8 cellular contexts compared by ENCODE assay signal in genomic region chr11:119741369-119742262, GRCh38. TPM values are rescaled to one million over a fixed set of nuclear protein-coding genes. Genes with fewer than 3 reads are reported as not detected.
DNase-seq lines count a peak whose midpoint lies in the region; ATAC-seq, FAIRE-seq and TF ChIP-seq lines count a peak whose summit lies in the region.

No MANE protein-coding gene starts in this region.

- H3K4me3 Mint-ChIP-seq in CD4-positive, CD25-positive, alpha-beta regulatory T cell, result peak overlapping the region in 1 of 4 donors; percentile 41
- no peak overlapping the region for H3K4me3 Mint-ChIP-seq in activated CD4-positive, alpha-beta T cell treated with anti-CD3 and anti-CD28 coated beads for 36 hours

- no peak overlapping the region for H3K9ac ChIP-seq in HepG2 (ENCODE audit: insufficient read depth, low read depth, low read length)

- no peak for TF ChIP-seq POLR2A in HepG2 (IDR thresholded peaks at IDR 0.05; ENCODE audit: insufficient read depth in 1 of 2, low read depth in 2 of 2, low read length in 2 of 2)

- no peak overlapping the region for H2AFZ ChIP-seq in HepG2 (ENCODE audit: low read length)

- BruUV-seq in HepG2 (replicated peaks; lab: Mats Ljungman, UMichigan), result no TSS peak

- peaks cover 0 to 13% (median 3%) of the 10 kb centered on the region in 4 donors for H3K4me1 Mint-ChIP-seq in CD4-positive, CD25-positive, alpha-beta regulatory T cell
- peaks cover 10% of the 10 kb centered on the region for H3K4me1 Mint-ChIP-seq in activated CD4-positive, alpha-beta T cell treated with anti-CD3 and anti-CD28 coated beads for 36 hours

- no peaks in the 10 kb centered on the region for H3K9me3 ChIP-seq in CD4-positive, CD25-positive, alpha-beta regulatory T cell (ENCODE audit: control insufficient read depth in 2 of 2, low read length in 2 of 2)
- H3K9me3 ChIP-seq in HepG2 (ENCODE audit: low read length), result no peaks in the 10 kb centered on the region
- H3K9me3 ChIP-seq in SJCRH30 (replicated peaks), result no peaks in the 10 kb centered on the region

- H3K4me3 ChIP-seq in CD4-positive, CD25-positive, alpha-beta regulatory T cell (ENCODE audit: low read depth, low read length), result no peak overlapping the region
- H3K4me3 ChIP-seq in HepG2 (replicated peaks in 1 of 3; ENCODE audit: insufficient read depth in 1 of 3, low read depth in 2 of 3, low read length in 3 of 3) (peak overlapping the region in 2 of 3 experiments; percentile 33 to 61; a peak in 4 of 6 replicates), SJCRH30 (no peak overlapping the region)

- H3K27ac ChIP-seq in CD4-positive, CD25-positive, alpha-beta regulatory T cell (ENCODE audit: insufficient read depth, low read length, poor library complexity, severe bottlenecking), result no peak overlapping the region
- H3K27ac ChIP-seq in HepG2 (ENCODE audit: extremely low read length, insufficient read depth, low read length), result no peak overlapping the region
- no peak overlapping the region for H3K27ac ChIP-seq in SJCRH30

- CTCF ChIA-PET in activated CD4-positive, alpha-beta T cell treated with anti-CD3 and anti-CD28 coated beads for 36 hours (lab: Charles Lee), result interaction anchor here (0.5 to 1.4 kb wide), 5 partner anchors 9 to 1150 kb away, joined by 3 to 7 read pairs (median 3); partner anchors contain the start of gene NECTIN1
- CTCF ChIA-PET in HepG2 (lab: Yijun Ruan, JAX; ENCODE audit: low intra/inter-chr PET ratio, low total read pairs), result interaction anchor here (0.9 to 1.9 kb wide), 2 partner anchors 75 to 366 kb away, joined by 3 to 14 read pairs; no protein-coding TSS in a partner anchor

- H3K4me1 ChIP-seq in CD4-positive, CD25-positive, alpha-beta regulatory T cell (ENCODE audit: control insufficient read depth, insufficient read depth, low read length, poor library complexity, severe bottlenecking), result peaks cover 6% of the 10 kb centered on the region
- H3K4me1 ChIP-seq in HepG2 (ENCODE audit: insufficient read depth, low read length) (peaks cover 18% of the 10 kb centered on the region), SJCRH30 (no peaks in the 10 kb centered on the region)

- in situ Hi-C loops in HepG2 (cut with HindIII; ENCODE audit: extremely low pct_ligation_motif_present, low pct_unique_long_range_greater_than_20kb), result no loop called here

- H3K27me3 ChIP-seq in CD4-positive, CD25-positive, alpha-beta regulatory T cell (ENCODE audit: control insufficient read depth, insufficient read depth, low read length), result peaks cover 9% of the 10 kb centered on the region
- H3K27me3 ChIP-seq in HepG2 (ENCODE audit: control insufficient read depth in 1 of 2, insufficient read depth in 2 of 2, low read length in 2 of 2), result peaks cover 10 to 73% of the 10 kb centered on the region in 2 experiments; a peak in 4 of 5 replicates
- no peaks in the 10 kb centered on the region for H3K27me3 ChIP-seq in SJCRH30

- FAIRE-seq in HepG2 (lab: Jason Lieb, UNC), result no peak

- DNase-seq in CD4-positive, CD25-positive, alpha-beta regulatory T cell, result peak in 2 of 3 donors; percentile 20 to 44
- peak; percentile 79 for DNase-seq in activated CD4-positive, alpha-beta T cell treated with anti-CD3 and anti-CD28 coated beads for 36 hours
- DNase-seq in cerebellum (ENCODE audit: low spot score), result peak; percentile 38
- peak; percentile 21 for DNase-seq in HepG2 (ENCODE audit: low spot score)
- DNase-seq in stimulated activated CD8-positive, alpha-beta memory T cell treated with anti-CD3 and anti-CD28 coated beads, Interleukin-15, amount 100 ng/mL, for 1 hour (ENCODE audit: low read depth), result peak; percentile 40
- DNase-seq in NCI-H748 (lab: John Stamatoyannopoulos, UW; ENCODE audit: unreplicated experiment), result no peak
- no peak for DNase-seq in SJCRH30

- no peak overlapping the region for H3K27ac Mint-ChIP-seq in CD4-positive, CD25-positive, alpha-beta regulatory T cell
- no peak overlapping the region for H3K27ac Mint-ChIP-seq in activated CD4-positive, alpha-beta T cell treated with anti-CD3 and anti-CD28 coated beads for 36 hours

- H3K79me2 ChIP-seq in HepG2 (ENCODE audit: insufficient read depth, low read length), result no peaks in the 10 kb centered on the region

- peaks cover 40% of the 10 kb centered on the region for H3K27me3 Mint-ChIP-seq in CD4-positive, CD25-positive, alpha-beta regulatory T cell
- peaks cover 39% of the 10 kb centered on the region for H3K27me3 Mint-ChIP-seq in activated CD4-positive, alpha-beta T cell treated with anti-CD3 and anti-CD28 coated beads for 36 hours

- TF ChIP-seq EP300 in HepG2 (IDR thresholded peaks at IDR 0.05; ENCODE audit: low read depth in 2 of 2, low read length in 2 of 2), result no peak
- TF ChIP-seq EP300 in HepG2 (CRISPR knock-in tag; IDR thresholded peaks at IDR 0.05; ENCODE audit: borderline replicate concordance), result no peak

- H4K20me1 ChIP-seq in HepG2 (ENCODE audit: insufficient read depth, low read length), result no peaks in the 10 kb centered on the region

- ATAC-seq in CD4-positive, CD25-positive, alpha-beta regulatory T cell (ENCODE audit: low read depth in 2 of 2), result peak; percentile 39 to 57
- ATAC-seq in HG03280 (IDR thresholded peaks at IDR 0.05; ENCODE audit: unreplicated experiment), result peak; percentile 66
- ATAC-seq in activated CD4-positive, alpha-beta T cell treated with anti-CD3 and anti-CD28 coated beads for 36 hours, result peak; percentile 83
- peak; percentile 95 for ATAC-seq in HepG2

- no peaks in the 10 kb centered on the region for H3K36me3 Mint-ChIP-seq in CD4-positive, CD25-positive, alpha-beta regulatory T cell
- H3K36me3 Mint-ChIP-seq in activated CD4-positive, alpha-beta T cell treated with anti-CD3 and anti-CD28 coated beads for 36 hours (ENCODE audit: low read depth), result no peaks in the 10 kb centered on the region

- TF ChIP-seq RAD21 in HepG2 (CRISPR knock-in tag; IDR thresholded peaks at IDR 0.05), result peak; percentile 79

- no peaks in the 10 kb centered on the region for H3K36me3 ChIP-seq in CD4-positive, CD25-positive, alpha-beta regulatory T cell (ENCODE audit: control insufficient read depth, insufficient read depth, low read length)
- H3K36me3 ChIP-seq in HepG2 (replicated peaks in 1 of 2; ENCODE audit: control insufficient read depth in 1 of 2, insufficient read depth in 2 of 2, low read length in 2 of 2) (no peaks in the 10 kb centered on the region), SJCRH30 (no peaks in the 10 kb centered on the region)

- 62% methylated on average over 15 of the region's 54 CpGs for WGBS in HepG2 (ENCODE audit: low lambda C conversion rate)

- peak overlapping the region; percentile 74 for H3K4me2 ChIP-seq in HepG2 (ENCODE audit: low read depth, low read length)

- peaks cover 0 to 3% (median 0%) of the 10 kb centered on the region in 7 donors for H3K9me3 Mint-ChIP-seq in CD4-positive, CD25-positive, alpha-beta regulatory T cell
- no peaks in the 10 kb centered on the region for H3K9me3 Mint-ChIP-seq in activated CD4-positive, alpha-beta T cell treated with anti-CD3 and anti-CD28 coated beads for 36 hours (ENCODE audit: low read depth)

- TF ChIP-seq CTCF in HepG2 (CRISPR knock-in tag; IDR thresholded peaks at IDR 0.05), result peak; percentile 92

- intact Hi-C loops in activated CD4-positive, alpha-beta T cell treated with anti-CD3 and anti-CD28 coated beads for 36 hours (cut with DNase I, micrococcal nuclease), result loop anchor here in 1 of 2 experiments (1.0 kb wide), 2 partner anchors 75 to 260 kb away; no protein-coding TSS in a partner anchor
- intact Hi-C loops in HepG2 (cut with micrococcal nuclease; ENCODE audit: unreplicated experiment), result loop anchor here (1.0 kb wide), 1 partner anchor 75 kb away; no protein-coding TSS in a partner anchor

- POLR2A ChIA-PET in activated CD4-positive, alpha-beta T cell treated with anti-CD3 and anti-CD28 coated beads for 36 hours (lab: Charles Lee), result no interaction called here
- POLR2A ChIA-PET in HepG2 (lab: Yijun Ruan, JAX), result no interaction called here

TF ChIP-seq in HepG2, 621 proteins besides CTCF, POLR2A, EP300 and RAD21 (continues in another document):
- TF ChIP-seq KDM3A (CRISPR knock-in tag; IDR thresholded peaks at IDR 0.05; ENCODE audit: low read depth) (no peak), ASH2L (IDR thresholded peaks at IDR 0.05; ENCODE audit: insufficient read length, low read depth, low read length) (no peak), SP4 (CRISPR knock-in tag; IDR thresholded peaks at IDR 0.05) (no peak), RCOR2 (CRISPR knock-in tag; IDR thresholded peaks at IDR 0.05) (no peak), ZNF30 (CRISPR knock-in tag; IDR thresholded peaks at IDR 0.05) (no peak), ZNF10 (CRISPR knock-in tag; IDR thresholded peaks at IDR 0.05; ENCODE audit: borderline replicate concordance, low read depth) (no peak), ZNF773 (CRISPR knock-in tag; IDR thresholded peaks at IDR 0.05; ENCODE audit: borderline replicate concordance) (no peak)

RNA-seq across cellular contexts. Expression of gene NECTIN1, which starts 12.6 kb away (rescaled TPM):
- total RNA-seq in CD4-positive, CD25-positive, alpha-beta regulatory T cell, result 2.3 TPM
- polyA plus RNA-seq in CD4-positive, CD25-positive, alpha-beta regulatory T cell, result under 1 TPM in 1 of 4 donors, not detected in 3; 0.18 TPM
- total RNA-seq in activated CD4-positive, alpha-beta T cell treated with anti-CD3 and anti-CD28 coated beads for 36 hours, result 1 to 10 TPM; 1.6 to 1.7 TPM
- total RNA-seq in cerebellum (20.1 TPM), HepG2 (2016; rRNA removed; fragmentation: Illumina TruSeq; extraction: Trizol) (4.1 and 7.3 TPM in 2 replicates)
- 1.8 and 2.9 TPM in 2 replicates for total RNA-seq in HepG2 (2016; cell fraction: cytosol; rRNA removed; fragmentation: Illumina TruSeq; extraction: Trizol; ENCODE audit: low read depth)
- total RNA-seq in HepG2 (2016; cell fraction: insoluble cytoplasmic fraction; rRNA removed; fragmentation: Illumina TruSeq; extraction: Trizol), result 4.3 and 5.3 TPM in 2 replicates
- 5.3 and 6.4 TPM in 2 replicates for total RNA-seq in HepG2 (2016; cell fraction: membrane; rRNA removed; fragmentation: Illumina TruSeq; extraction: Trizol)
- total RNA-seq in HepG2 (2016; cell fraction: nucleus; rRNA removed; fragmentation: Illumina TruSeq; extraction: Trizol), result 5.4 and 6.5 TPM in 2 replicates
- polyA plus RNA-seq in HepG2 (2011; rRNA removed), result 3.9 and 4.7 TPM in 2 replicates
- 2.3 and 2.9 TPM in 2 replicates for polyA plus RNA-seq in HepG2 (2011; cell fraction: cytosol; rRNA removed)
- 3.6 and 4.2 TPM in 2 replicates for polyA plus RNA-seq in HepG2 (2011; cell fraction: nucleus; rRNA removed)
- 3.3 and 4.2 TPM in 2 replicates for polyA plus RNA-seq in HepG2 (2012)
- polyA plus RNA-seq in HepG2 (2016; cell fraction: cytosol; fragmentation: Illumina TruSeq; extraction: Trizol; ENCODE audit: low read depth), result 1.8 and 1.9 TPM in 2 replicates
- polyA plus RNA-seq in HepG2 (2016; cell fraction: insoluble cytoplasmic fraction; fragmentation: Illumina TruSeq; extraction: Trizol; ENCODE audit: low read depth), result 4.9 and 6.0 TPM in 2 replicates
- 4.1 and 4.8 TPM in 2 replicates for polyA plus RNA-seq in HepG2 (2016; cell fraction: membrane; fragmentation: Illumina TruSeq; extraction: Trizol; ENCODE audit: low read depth)
- polyA plus RNA-seq in HepG2 (2016; cell fraction: nucleus; fragmentation: Illumina TruSeq; extraction: Trizol; ENCODE audit: insufficient read depth, low read depth), result 9.3 and 9.9 TPM in 2 replicates
- 4.1 and 6.6 TPM in 2 replicates for polyA minus RNA-seq in HepG2 (2011; rRNA and poly(A)+ RNA removed; ENCODE audit: low replicate concordance)
- 3.0 and 4.1 TPM in 2 replicates for polyA minus RNA-seq in HepG2 (2011; cell fraction: cytosol; rRNA and poly(A)+ RNA removed)
- 6.1 and 6.6 TPM in 2 replicates for polyA minus RNA-seq in HepG2 (2011; cell fraction: nucleus; rRNA and poly(A)+ RNA removed)
- total RNA-seq in SJCRH30 (2014; rRNA removed; shearing (Covaris generic)), result 61.1 and 61.7 TPM in 2 replicates

Comparison
In these comparisons a context has a peak if more than half of its experiments do, and no peak if none do; other contexts are left out.
1. DNase-seq: peak in CD4-positive, CD25-positive, alpha-beta regulatory T cell (2 of 3), activated CD4-positive, alpha-beta T cell treated with anti-CD3 and anti-CD28 coated beads for 36 hours (single experiment), cerebellum (single experiment), HepG2 (single experiment) and stimulated activated CD8-positive, alpha-beta memory T cell treated with anti-CD3 and anti-CD28 coated beads, Interleukin-15, amount 100 ng/mL, for 1 hour (single experiment); none in NCI-H748 (single experiment) and SJCRH30 (0 of 2).
2. H3K4me3 ChIP-seq: peak in HepG2 (2 of 3); none in CD4-positive, CD25-positive, alpha-beta regulatory T cell (single experiment) and SJCRH30 (single experiment).
3. Peak in every context shown above with its lines, with median percentiles within 50 percentile points of each other: ATAC-seq.